Comparison of ENCODE assay signal across 29 cellular contexts in the genomic region with DNA sequence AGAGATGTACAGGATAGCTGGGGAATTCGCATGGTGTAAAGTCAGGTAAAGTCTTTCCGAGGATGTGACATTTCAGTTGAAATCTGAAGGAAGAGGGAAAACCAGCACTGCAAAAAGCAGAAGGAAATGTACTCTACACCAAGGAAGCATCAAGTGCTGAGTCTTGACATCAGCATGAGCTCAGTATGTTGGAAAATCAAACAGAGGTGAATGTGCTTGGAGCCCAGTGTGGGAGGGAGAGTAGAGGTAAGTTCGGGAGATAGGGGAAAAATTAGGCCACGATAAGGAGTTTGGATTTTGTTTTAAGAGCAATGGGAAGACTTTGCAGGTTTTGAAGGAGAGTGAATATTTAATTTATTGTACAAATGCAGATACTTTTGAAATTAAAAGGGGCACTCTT.
"Had no signal": no experiment of that assay in that cellular context is flagged by ENCODE, and none has a peak within 500 bp of the region (broad histone marks: within the 10 kb centered on the region; RNA-seq: fewer than 3 reads in every experiment).

No MANE protein-coding gene starts in this region.

- FAIRE-seq: urothelium cell line had no signal

- H3K27ac ChIP-seq: stomach, suprapubic skin, testis, thoracic aorta, thyroid gland, tibial artery, tibial nerve, transverse colon, upper lobe of left lung, upper lobe of right lung, uterus, vagina had no signal

- ATAC-seq: stimulated activated effector memory CD8-positive, alpha-beta T cell treated with anti-CD3 and anti-CD28 coated beads, Interleukin-12 subunit alpha, Interleukin-12 subunit beta, amount 100 ng/mL, for 72 hours; stimulated activated memory B cell treated with anti-CD40 and anti-IgM and Interleukin-4, amounts not matched to agents 10 μg/mL and 1 μg/mL and 100 μg/mL, for 72 hours; stimulated activated naive B cell treated with anti-CD40 and anti-IgM and Interleukin-4, amounts not matched to agents 10 μg/mL and 1 μg/mL and 100 μg/mL, for 72 hours; stimulated activated naive CD8-positive, alpha-beta T cell treated with anti-CD3 and anti-CD28 coated beads, Interleukin-15, amount 100 ng/mL, for 72 hours; stimulated activated naive CD8-positive, alpha-beta T cell treated with anti-CD3 and anti-CD28 coated beads, Interleukin-15, Interleukin-2, amounts not matched to agents 100 U/mL and 50 U/mL, for 24 hours; upper lobe of right lung had no signal

- H3K27ac Mint-ChIP-seq: stimulated activated effector memory CD8-positive, alpha-beta T cell treated with anti-CD3 and anti-CD28 coated beads, Interleukin-12 subunit alpha, Interleukin-12 subunit beta, amount 100 ng/mL, for 72 hours; stimulated activated memory B cell treated with anti-CD40 and anti-IgM and Interleukin-4, amounts not matched to agents 10 μg/mL and 1 μg/mL and 100 μg/mL, for 72 hours; stimulated activated naive B cell treated with anti-CD40 and anti-IgM and Interleukin-4, amounts not matched to agents 10 μg/mL and 1 μg/mL and 100 μg/mL, for 72 hours; stimulated activated naive CD8-positive, alpha-beta T cell treated with anti-CD3 and anti-CD28 coated beads, Interleukin-15, amount 100 ng/mL, for 72 hours; stimulated activated naive CD8-positive, alpha-beta T cell treated with anti-CD3 and anti-CD28 coated beads, Interleukin-15, Interleukin-2, amounts not matched to agents 100 ng/mL and 50 ng/mL, for 24 hours; type B pancreatic cell had no signal

- H3K4me1 ChIP-seq: stomach, suprapubic skin, testis, thyroid gland, tibial artery, tibial nerve, transverse colon, upper lobe of left lung, upper lobe of right lung, uterus, vagina had no signal

- H3K36me3 ChIP-seq: stomach, suprapubic skin, thoracic aorta, thyroid gland, tibial artery, tibial nerve, transverse colon, upper lobe of left lung, upper lobe of right lung, uterus, vagina had no signal

- H3K4me1 Mint-ChIP-seq: stimulated activated effector memory CD8-positive, alpha-beta T cell treated with anti-CD3 and anti-CD28 coated beads, Interleukin-12 subunit alpha, Interleukin-12 subunit beta, amount 100 ng/mL, for 72 hours; stimulated activated memory B cell treated with anti-CD40 and anti-IgM and Interleukin-4, amounts not matched to agents 10 μg/mL and 1 μg/mL and 100 μg/mL, for 72 hours; stimulated activated naive B cell treated with anti-CD40 and anti-IgM and Interleukin-4, amounts not matched to agents 10 μg/mL and 1 μg/mL and 100 μg/mL, for 72 hours; stimulated activated naive CD8-positive, alpha-beta T cell treated with anti-CD3 and anti-CD28 coated beads, Interleukin-15, amount 100 ng/mL, for 72 hours had no signal

- H3K36me3 Mint-ChIP-seq: stimulated activated effector memory CD8-positive, alpha-beta T cell treated with anti-CD3 and anti-CD28 coated beads, Interleukin-12 subunit alpha, Interleukin-12 subunit beta, amount 100 ng/mL, for 72 hours; stimulated activated memory B cell treated with anti-CD40 and anti-IgM and Interleukin-4, amounts not matched to agents 10 μg/mL and 1 μg/mL and 100 μg/mL, for 72 hours; stimulated activated naive B cell treated with anti-CD40 and anti-IgM and Interleukin-4, amounts not matched to agents 10 μg/mL and 1 μg/mL and 100 μg/mL, for 72 hours; type B pancreatic cell had no signal

- H3K4me3 Mint-ChIP-seq: stimulated activated effector memory CD8-positive, alpha-beta T cell treated with anti-CD3 and anti-CD28 coated beads, Interleukin-12 subunit alpha, Interleukin-12 subunit beta, amount 100 ng/mL, for 72 hours; stimulated activated memory B cell treated with anti-CD40 and anti-IgM and Interleukin-4, amounts not matched to agents 10 μg/mL and 1 μg/mL and 100 μg/mL, for 72 hours; stimulated activated naive B cell treated with anti-CD40 and anti-IgM and Interleukin-4, amounts not matched to agents 10 μg/mL and 1 μg/mL and 100 μg/mL, for 72 hours; stimulated activated naive CD8-positive, alpha-beta T cell treated with anti-CD3 and anti-CD28 coated beads, Interleukin-15, amount 100 ng/mL, for 72 hours; stimulated activated naive CD8-positive, alpha-beta T cell treated with anti-CD3 and anti-CD28 coated beads, Interleukin-15, Interleukin-2, amounts not matched to agents 100 ng/mL and 50 ng/mL, for 24 hours; type B pancreatic cell had no signal

- H3K9me3 Mint-ChIP-seq: stimulated activated naive CD8-positive, alpha-beta T cell treated with anti-CD3 and anti-CD28 coated beads, Interleukin-15, Interleukin-2, amounts not matched to agents 100 ng/mL and 50 ng/mL, for 24 hours; type B pancreatic cell had no signal

- H3K9me3 ChIP-seq: stomach, suprapubic skin, testis, thoracic aorta, thyroid gland, tibial artery, tibial nerve, transverse colon, upper lobe of left lung, upper lobe of right lung, uterus, vagina had no signal

- DNase-seq: stimulated activated CD4-positive, alpha-beta T cell treated with anti-CD3 and anti-CD28 coated beads, Interleukin-2, amount 100 ng/mL, for 48 hours; stimulated activated CD4-positive, alpha-beta T cell treated with anti-CD3 and anti-CD28 coated beads, Interleukin-4, amount 100 ng/mL, for 1 hour; stimulated activated CD4-positive, alpha-beta T cell treated with anti-CD3 and anti-CD28 coated beads, Interleukin-4, amount 100 ng/mL, for 24 hours; stimulated activated CD4-positive, alpha-beta T cell treated with anti-CD3 and anti-CD28 coated beads, Interleukin-4, amount 100 ng/mL, for 4 hours; stimulated activated CD8-positive, alpha-beta memory T cell treated with anti-CD3 and anti-CD28 coated beads, Interleukin-4, amount 100 ng/mL, for 48 hours; stimulated activated naive B cell treated with anti-CD40 and anti-IgM and Interleukin-4, amounts not matched to agents 10 μg/mL and 1 μg/mL and 100 μg/mL, for 72 hours; stimulated activated naive CD4-positive, alpha-beta T cell; stimulated activated naive CD4-positive, alpha-beta T cell treated with Interleukin-2 at 50 U/mL for 16 hours; stimulated activated naive CD8-positive, alpha-beta T cell treated with anti-CD3 and anti-CD28 coated beads, Interleukin-15, amount 100 ng/mL, for 72 hours; stimulated activated naive CD8-positive, alpha-beta T cell treated with anti-CD3 and anti-CD28 coated beads, Interleukin-15, Interleukin-2, amounts not matched to agents 100 U/mL and 50 U/mL, for 24 hours; stomach; substantia nigra; testis; thyroid gland; tibial artery; transverse colon; trophoblast cell; upper lobe of left lung; upper lobe of right lung; uterus had no signal

- H3K4me3 ChIP-seq: stomach, suprapubic skin, testis, thoracic aorta, thyroid gland, tibial artery, tibial nerve, transverse colon, upper lobe of left lung, upper lobe of right lung, uterus, vagina had no signal

- H3K27me3 ChIP-seq: suprapubic skin, testis, thyroid gland, tibial nerve, transverse colon, upper lobe of left lung, upper lobe of right lung, vagina had no signal

- H3K27me3 Mint-ChIP-seq: stimulated activated memory B cell treated with anti-CD40 and anti-IgM and Interleukin-4, amounts not matched to agents 10 μg/mL and 1 μg/mL and 100 μg/mL, for 72 hours; stimulated activated naive CD8-positive, alpha-beta T cell treated with anti-CD3 and anti-CD28 coated beads, Interleukin-15, amount 100 ng/mL, for 72 hours; stimulated activated naive CD8-positive, alpha-beta T cell treated with anti-CD3 and anti-CD28 coated beads, Interleukin-15, Interleukin-2, amounts not matched to agents 100 ng/mL and 50 ng/mL, for 24 hours had no signal
